22 cellular contexts compared by ENCODE assay signal in genomic region chr17:30570191-30570590, GRCh38.
DNase-seq lines count a peak whose midpoint lies in the region; ATAC-seq and TF ChIP-seq lines count a peak whose summit lies in the region.
"Had no signal": no experiment of that assay in that cellular context is flagged by ENCODE, and none has a peak within 500 bp of the region (broad histone marks: within the 10 kb centered on the region; RNA-seq: fewer than 3 reads in every experiment).

No MANE protein-coding gene starts in this region.

- H3K27me3 Mint-ChIP-seq in neural progenitor cell (ENCODE audit: insufficient read depth, low read depth) = peaks cover 10% of the 10 kb centered on the region

- TF ChIP-seq CTCF in neural progenitor cell (IDR thresholded peaks at IDR 0.05) (no peak), PC-9 (conservative IDR thresholded peaks at IDR 0.05) (no peak)

- no peaks in the 10 kb centered on the region for H3K27me3 ChIP-seq in H7 (ENCODE audit: control insufficient read depth, insufficient read depth, low read length)
- H3K27me3 ChIP-seq in adipocyte (replicated peaks; ENCODE audit: control insufficient read depth, insufficient read depth, low read length) = peaks cover 10% of the 10 kb centered on the region
- H3K27me3 ChIP-seq in neural progenitor cell = no peaks in the 10 kb centered on the region
- H3K27me3 ChIP-seq in PC-9 (ENCODE audit: insufficient read depth, low read depth) = peaks cover 48% of the 10 kb centered on the region

- ATAC-seq in GM19328 (IDR thresholded peaks at IDR 0.05; ENCODE audit: unreplicated experiment) = no peak
- ATAC-seq: HCT116, Panc1 had no signal

- no peak overlapping the region for H3K9ac ChIP-seq in adipocyte (ENCODE audit: low read length)
- H3K9ac ChIP-seq in neural progenitor cell = no peak overlapping the region

- POLR2A ChIA-PET in PC-9 (lab: Charles Lee; ENCODE audit: unreplicated experiment) = no interaction called here

- H3K36me3 ChIP-seq in H7 (replicated peaks; ENCODE audit: control insufficient read depth, insufficient read depth, low read length) = no peaks in the 10 kb centered on the region
- no peaks in the 10 kb centered on the region for H3K36me3 ChIP-seq in adipocyte (ENCODE audit: control insufficient read depth, insufficient read depth, low read length, severe bottlenecking)
- no peaks in the 10 kb centered on the region for H3K36me3 ChIP-seq in neural progenitor cell
- no peaks in the 10 kb centered on the region for H3K36me3 ChIP-seq in PC-9 (ENCODE audit: low read depth)

- H3K4me1 Mint-ChIP-seq in neural progenitor cell = peaks cover 21% of the 10 kb centered on the region
- H3K4me1 Mint-ChIP-seq: B cell; CD4-positive, CD25-positive, alpha-beta regulatory T cell had no signal

- H3K4me2 ChIP-seq in neural progenitor cell (no peak overlapping the region), PC-9 (no peak overlapping the region)

- H3K9me2 ChIP-seq in PC-9 (ENCODE audit: insufficient read depth) = no peaks in the 10 kb centered on the region

- intact Hi-C loops in PC-9 (cut with micrococcal nuclease; ENCODE audit: unreplicated experiment) = no loop called here

- H3F3A ChIP-seq in neural progenitor cell (ENCODE audit: low read depth) (no peaks in the 10 kb centered on the region), PC-9 (ENCODE audit: insufficient read depth, low read depth) (no peaks in the 10 kb centered on the region)

- CTCF ChIA-PET in PC-9 (lab: Charles Lee) = no interaction called here

- H4K20me1 ChIP-seq in neural progenitor cell (ENCODE audit: low read depth) (no peaks in the 10 kb centered on the region), PC-9 (ENCODE audit: insufficient read depth) (no peaks in the 10 kb centered on the region)

- H3K27ac ChIP-seq in neural progenitor cell (no peak overlapping the region), PC-9 (no peak overlapping the region)
- H3K27ac ChIP-seq: RWPE1 had no signal

- BruUV-seq in PC-9 (replicated peaks; lab: Mats Ljungman, UMichigan) = no TSS peak

- no peak overlapping the region for H3K27ac Mint-ChIP-seq in neural progenitor cell
- H3K27ac Mint-ChIP-seq: B cell had no signal

- DNase-seq in H7 = peak; percentile 20
- DNase-seq in adipocyte (ENCODE audit: low read depth) = peak; percentile 6
- no peak for DNase-seq in neural progenitor cell (ENCODE audit: low spot score)
- no peak for DNase-seq in PC-9
- DNase-seq in SHP77 (lab: John Stamatoyannopoulos, UW) = no peak
- no peak for DNase-seq in activated CD4-positive, alpha-beta T cell treated with anti-CD3 and anti-CD28 coated beads for 48 hours
- DNase-seq: CD4-positive, CD25-positive, alpha-beta regulatory T cell; KG1; NCI-H1092; NCI-H1417 treated with DMSO at 0.1 percent for 48 hours; NCI-H187; NCI-H2081 treated with DMSO at 0.1 percent for 48 hours; NCI-H2171; NCI-H226; NCI-H510A; NCI-H69; SHP77 treated with DMSO at 0.1 percent for 48 hours had no signal

- H3K4me3 ChIP-seq in H7 (ENCODE audit: insufficient read depth, low read depth, low read length) = no peak overlapping the region
- no peak overlapping the region for H3K4me3 ChIP-seq in adipocyte (ENCODE audit: low read length)
- no peak overlapping the region for H3K4me3 ChIP-seq in neural progenitor cell
- H3K4me3 ChIP-seq in PC-9 = no peak overlapping the region

- no peaks in the 10 kb centered on the region for H3K79me2 ChIP-seq in neural progenitor cell (ENCODE audit: low read depth)
- no peaks in the 10 kb centered on the region for H3K79me2 ChIP-seq in PC-9 (ENCODE audit: low read depth)

- peak overlapping the region; percentile 50 for H2AFZ ChIP-seq in neural progenitor cell (replicated peaks)
- no peak overlapping the region for H2AFZ ChIP-seq in PC-9

- H3K9me3 ChIP-seq in adipocyte (ENCODE audit: control insufficient read depth, low read length) (no peaks in the 10 kb centered on the region), neural progenitor cell (ENCODE audit: low read depth) (no peaks in the 10 kb centered on the region), PC-9 (ENCODE audit: insufficient read depth, low read depth) (no peaks in the 10 kb centered on the region)

- no peaks in the 10 kb centered on the region for H3K36me3 Mint-ChIP-seq in neural progenitor cell
- H3K36me3 Mint-ChIP-seq: CD4-positive, CD25-positive, alpha-beta regulatory T cell had no signal

- H3K4me3 Mint-ChIP-seq in neural progenitor cell = no peak overlapping the region
- H3K4me3 Mint-ChIP-seq: B cell; CD4-positive, CD25-positive, alpha-beta regulatory T cell had no signal

- H3K4me1 ChIP-seq in adipocyte (ENCODE audit: control insufficient read depth, insufficient read depth, low read length) = no peaks in the 10 kb centered on the region
- H3K4me1 ChIP-seq in neural progenitor cell = peaks cover 6% of the 10 kb centered on the region
- H3K4me1 ChIP-seq in PC-9 (replicated peaks; ENCODE audit: insufficient read depth) = no peaks in the 10 kb centered on the region

- H3K9me3 Mint-ChIP-seq in neural progenitor cell = no peaks in the 10 kb centered on the region
- H3K9me3 Mint-ChIP-seq: CD4-positive, CD25-positive, alpha-beta regulatory T cell had no signal

Comparison
In these comparisons a context has a peak if more than half of its experiments do, and no peak if none do; other contexts are left out.
1. DNase-seq: peak in H7 (single experiment) and adipocyte (single experiment); none in neural progenitor cell (single experiment), PC-9 (0 of 2), SHP77 (0 of 2) and activated CD4-positive, alpha-beta T cell treated with anti-CD3 and anti-CD28 coated beads for 48 hours (single experiment).